In the genomic region with DNA sequence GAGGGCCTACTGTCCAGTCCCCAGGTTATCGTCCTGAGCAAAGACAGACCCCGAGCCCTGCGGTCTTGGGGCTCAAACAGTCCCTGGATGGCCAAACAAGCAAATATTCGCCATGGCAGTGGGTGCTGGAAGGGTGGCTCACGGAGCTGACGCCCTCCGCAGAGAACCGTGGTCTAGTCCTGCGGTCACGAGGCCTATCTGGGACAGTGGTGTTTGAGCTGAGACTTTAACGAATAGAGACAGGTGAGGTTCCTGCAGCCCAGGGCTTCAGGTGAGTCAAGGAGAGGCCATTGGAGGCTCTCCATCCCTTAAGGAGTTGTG, we compare ENCODE assay signal across 8 cellular contexts. TPM values are rescaled to one million over a fixed set of nuclear protein-coding genes. Genes with fewer than 3 reads are reported as not detected.
DNase-seq lines count a peak whose midpoint lies in the region; ATAC-seq and TF ChIP-seq lines count a peak whose summit lies in the region.

No MANE protein-coding gene starts in this region.

- POLR2A ChIA-PET in CD8-positive, alpha-beta T cell (lab: Charles Lee) = interaction anchor here (0.7 to 4.6 kb wide), 12 partner anchors 9 to 293 kb away, joined by 3 to 32 read pairs (median 4); no protein-coding TSS in a partner anchor
- POLR2A ChIA-PET in naive thymus-derived CD8-positive, alpha-beta T cell (lab: Charles Lee) = interaction anchor here (0.7 to 5.8 kb wide), 27 partner anchors 10 to 656 kb away, joined by 3 to 105 read pairs (median 5); partner anchors contain the start of gene KBTBD8

- peak overlapping the region; percentile 85 to 92 for H3K9ac ChIP-seq in duodenal mucosa (ENCODE audit: low read depth in 1 of 2, low read length in 2 of 2)

- peaks cover 7% of the 10 kb centered on the region for H3K9me3 Mint-ChIP-seq in CD8-positive, alpha-beta T cell
- peaks cover 0 to 34% (median 3%) of the 10 kb centered on the region in 9 donors for H3K9me3 Mint-ChIP-seq in naive thymus-derived CD8-positive, alpha-beta T cell

- CTCF ChIA-PET in CD8-positive, alpha-beta T cell (lab: Charles Lee) = interaction anchor here (0.9 to 4.1 kb wide), 6 partner anchors 12 to 571 kb away, joined by 3 to 20 read pairs (median 4); no protein-coding TSS in a partner anchor

- H3K4me3 ChIP-seq in CD8-positive, alpha-beta T cell (ENCODE audit: low read depth, low read length) = peak overlapping the region; percentile 78
- H3K4me3 ChIP-seq in duodenal mucosa (ENCODE audit: low read depth in 1 of 2, low read length in 2 of 2) = peak overlapping the region; percentile 87 to 91

- no peaks in the 10 kb centered on the region for H3K27me3 ChIP-seq in CD8-positive, alpha-beta T cell (ENCODE audit: insufficient read depth, low read length)
- no peaks in the 10 kb centered on the region for H3K27me3 ChIP-seq in duodenal mucosa (ENCODE audit: control insufficient read depth in 1 of 2, insufficient read depth in 2 of 2, low read length in 2 of 2)

- peak overlapping the region; percentile 67 for H3K27ac ChIP-seq in CD8-positive, alpha-beta T cell (ENCODE audit: low read depth, low read length)
- peak overlapping the region; percentile 88 for H3K27ac ChIP-seq in duodenal mucosa (ENCODE audit: low read depth, low read length)

- intact Hi-C loops in CD8-positive, alpha-beta T cell (cut with DNase I, micrococcal nuclease) = loop anchor here (2.0 to 10.0 kb wide), 14 partner anchors 84 to 1540 kb away; partner anchors contain the start of genes KBTBD8 (in 2 of the 2), ARL6IP5 (in 1 of the 2), LRIG1 (in 1 of the 2) and SLC25A26 (in 1 of the 2)

- peak in 2 of 7 experiments; percentile 31 to 43 for DNase-seq in CD8-positive, alpha-beta T cell
- peak; percentile 22 for DNase-seq in NCI-H2227 (lab: John Stamatoyannopoulos, UW; ENCODE audit: unreplicated experiment)
- DNase-seq in naive thymus-derived CD8-positive, alpha-beta T cell = peak in 3 of 10 donors; percentile 16 to 40 (median 24)
- no peak for DNase-seq in dedifferentiated amniotic fluid mesenchymal stem cell (ENCODE audit: extremely low spot score)
- DNase-seq in NAMALWA (ENCODE audit: low spot score) = no peak
- DNase-seq in NCI-H2081 treated with DMSO at 0.1 percent for 48 hours (lab: John Stamatoyannopoulos, UW) = no peak

- H3K4me3 Mint-ChIP-seq in CD8-positive, alpha-beta T cell = peak overlapping the region; percentile 86
- peak overlapping the region; percentile 79 to 92 (median 88) for H3K4me3 Mint-ChIP-seq in naive thymus-derived CD8-positive, alpha-beta T cell

- H3K27ac Mint-ChIP-seq in CD8-positive, alpha-beta T cell = peak overlapping the region; percentile 91
- H3K27ac Mint-ChIP-seq in naive thymus-derived CD8-positive, alpha-beta T cell = peak overlapping the region; percentile 82 to 97 (median 95)

- peaks cover 4% of the 10 kb centered on the region for H3K9me3 ChIP-seq in CD8-positive, alpha-beta T cell (ENCODE audit: low read length)
- no peaks in the 10 kb centered on the region for H3K9me3 ChIP-seq in duodenal mucosa (ENCODE audit: control insufficient read depth in 1 of 2, low read length in 2 of 2)

- ATAC-seq in CD8-positive, alpha-beta T cell = peak; percentile 12
- peak; percentile 16 to 27 for ATAC-seq in naive thymus-derived CD8-positive, alpha-beta T cell
- ATAC-seq in GM19328 (IDR thresholded peaks at IDR 0.05; ENCODE audit: unreplicated experiment) = no peak

- peaks cover 73% of the 10 kb centered on the region for H3K4me1 Mint-ChIP-seq in CD8-positive, alpha-beta T cell (ENCODE audit: low read depth)
- peaks cover 37 to 76% (median 68%) of the 10 kb centered on the region in 4 donors for H3K4me1 Mint-ChIP-seq in naive thymus-derived CD8-positive, alpha-beta T cell

- H3K4me1 ChIP-seq in CD8-positive, alpha-beta T cell (ENCODE audit: insufficient read depth, low read length) = peaks cover 50% of the 10 kb centered on the region
- H3K4me1 ChIP-seq in duodenal mucosa (ENCODE audit: control insufficient read depth in 1 of 2, insufficient read depth in 2 of 2, low read length in 2 of 2) = peaks cover 27 to 31% of the 10 kb centered on the region in 2 donors

- no peaks in the 10 kb centered on the region for H3K36me3 ChIP-seq in CD8-positive, alpha-beta T cell (ENCODE audit: insufficient read depth, low read length)
- no peaks in the 10 kb centered on the region for H3K36me3 ChIP-seq in duodenal mucosa (ENCODE audit: control insufficient read depth in 1 of 2, insufficient read depth in 2 of 2, low read length in 2 of 2)

- H3K27me3 Mint-ChIP-seq in CD8-positive, alpha-beta T cell (ENCODE audit: low read depth) = no peaks in the 10 kb centered on the region
- H3K27me3 Mint-ChIP-seq in naive thymus-derived CD8-positive, alpha-beta T cell = no peaks in the 10 kb centered on the region

- no peak for TF ChIP-seq CTCF in CD8-positive, alpha-beta T cell (IDR thresholded peaks at IDR 0.05)

- H3K36me3 Mint-ChIP-seq in CD8-positive, alpha-beta T cell = peaks cover 12% of the 10 kb centered on the region
- peaks cover 0 to 7% (median 5%) of the 10 kb centered on the region in 3 donors for H3K36me3 Mint-ChIP-seq in naive thymus-derived CD8-positive, alpha-beta T cell

RNA-seq across cellular contexts. Expression of gene SUCLG2, which starts 0.4 kb away (rescaled TPM):
- 10 to 100 TPM; 39.1 to 40.9 TPM for total RNA-seq in CD8-positive, alpha-beta T cell
- total RNA-seq in naive thymus-derived CD8-positive, alpha-beta T cell = 10 to 100 TPM; 62.7 to 64.6 TPM
- polyA plus RNA-seq in naive thymus-derived CD8-positive, alpha-beta T cell = 10 to 100 TPM; 79.7 to 93.8 (median 91.4) TPM
